31 cellular contexts compared by ENCODE assay signal in the genomic region with DNA sequence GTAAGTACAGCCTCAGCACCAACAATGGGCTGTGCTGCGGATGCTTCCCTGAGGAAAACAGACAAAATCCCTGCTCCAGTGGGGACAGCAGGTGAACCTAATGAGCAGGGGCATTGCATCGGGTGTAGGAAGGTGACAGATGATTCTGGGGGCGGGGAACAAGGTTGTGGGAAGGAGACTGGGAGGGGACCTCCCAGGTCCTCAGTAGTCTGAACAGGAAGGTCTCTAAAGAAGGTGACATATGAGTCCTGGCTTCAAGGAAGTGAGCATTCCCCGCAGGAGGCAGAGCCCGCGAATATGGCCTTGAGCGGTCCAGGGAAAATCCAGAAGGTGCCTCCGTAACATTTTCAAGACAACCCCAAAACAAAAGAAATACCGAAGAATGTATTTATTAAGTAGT. TPM values are rescaled to one million over a fixed set of nuclear protein-coding genes. Genes with fewer than 3 reads are reported as not detected.
"Had no signal": no experiment of that assay in that cellular context is flagged by ENCODE, and none has a peak within 500 bp of the region (broad histone marks: within the 10 kb centered on the region; RNA-seq: fewer than 3 reads in every experiment).

No MANE protein-coding gene starts in this region.

- H3K4me3 Mint-ChIP-seq: activated B cell treated with CpG ODN at 0.5 μM for 24 hours; activated T-cell treated with anti-CD3 and anti-CD28 coated beads, Interleukin-2, amount 50 U/mL, for 4 hours; activated T-helper 17 cell treated with anti-CD3 and anti-CD28 coated beads, Interleukin-2, amount 50 U/mL, for 72 hours; nephron; stimulated activated memory B cell treated with anti-CD40 and anti-IgM and Interleukin-4, amounts not matched to agents 10 μg/mL and 1 μg/mL and 100 μg/mL, for 72 hours; stimulated activated naive CD8-positive, alpha-beta T cell treated with anti-CD3 and anti-CD28 coated beads, Interleukin-15, amount 100 ng/mL, for 72 hours had no signal

- H3K4me1 Mint-ChIP-seq: activated B cell treated with CpG ODN at 0.5 μM for 24 hours; nephron; stimulated activated memory B cell treated with anti-CD40 and anti-IgM and Interleukin-4, amounts not matched to agents 10 μg/mL and 1 μg/mL and 100 μg/mL, for 72 hours had no signal

- H3K27ac Mint-ChIP-seq: activated B cell treated with CpG ODN at 0.5 μM for 24 hours; activated T-helper 17 cell treated with anti-CD3 and anti-CD28 coated beads, Interleukin-2, amount 50 U/mL, for 72 hours; nephron; stimulated activated memory B cell treated with anti-CD40 and anti-IgM and Interleukin-4, amounts not matched to agents 10 μg/mL and 1 μg/mL and 100 μg/mL, for 72 hours; stimulated activated naive CD8-positive, alpha-beta T cell treated with anti-CD3 and anti-CD28 coated beads, Interleukin-15, amount 100 ng/mL, for 72 hours had no signal

- ATAC-seq: activated T-cell treated with anti-CD3 and anti-CD28 coated beads, Interleukin-2, amount 50 U/mL, for 4 hours; activated T-helper 17 cell treated with anti-CD3 and anti-CD28 coated beads, Interleukin-2, amount 50 U/mL, for 72 hours; left lung; lower lobe of right lung; right lobe of liver; stimulated activated memory B cell treated with anti-CD40 and anti-IgM and Interleukin-4, amounts not matched to agents 10 μg/mL and 1 μg/mL and 100 μg/mL, for 72 hours; stimulated activated naive CD8-positive, alpha-beta T cell treated with anti-CD3 and anti-CD28 coated beads, Interleukin-15, amount 100 ng/mL, for 72 hours; upper lobe of right lung had no signal

- DNase-seq: activated B cell treated with CpG ODN at 0.5 μM for 24 hours; activated CD4-positive, alpha-beta T cell treated with anti-CD3 and anti-CD28 coated beads, Interleukin-2, amount 50 U/mL, for 1 hour; activated gamma-delta T cell treated with Interleukin-2 at 50 U/mL for 16 hours; activated naive CD4-positive, alpha-beta T cell treated with anti-CD3 and anti-CD28 coated beads, Interleukin-2, amount 50 U/mL, for 16 hours; activated T-cell treated with anti-CD3 and anti-CD28 coated beads, Interleukin-2, amount 50 U/mL, for 4 hours; amniotic stem cell; brain microvascular endothelial cell; head of caudate nucleus; hippocampal formation; left lung; lower lobe of right lung; mesendoderm; right lobe of liver; stimulated activated CD4-positive, alpha-beta T cell treated with anti-CD3 and anti-CD28 coated beads, Interleukin-12 subunit alpha, Interleukin-12 subunit beta, amount 100 ng/mL, for 4 hours; stimulated activated CD4-positive, alpha-beta T cell treated with anti-CD3 and anti-CD28 coated beads, Interleukin-4, amount 100 ng/mL, for 24 hours; stimulated activated naive CD8-positive, alpha-beta T cell treated with anti-CD3 and anti-CD28 coated beads, Interleukin-15, amount 100 ng/mL, for 72 hours; substantia nigra; T-helper 2 cell; upper lobe of right lung had no signal

RNA-seq across cellular contexts. Expression of a gene that starts 41.3 kb away (rescaled TPM):
- total RNA-seq: activated T-helper 17 cell treated with anti-CD3 and anti-CD28 coated beads, Interleukin-2, amount 50 U/mL, for 72 hours; progenitor cell of endocrine pancreas had no signal

RNA-seq across cellular contexts. Expression of a gene that starts 42.2 kb away (rescaled TPM):
- total RNA-seq: activated B cell treated with CpG ODN at 0.5 μM for 24 hours; activated T-cell treated with anti-CD3 and anti-CD28 coated beads, Interleukin-2, amount 50 U/mL, for 4 hours; activated T-helper 17 cell treated with anti-CD3 and anti-CD28 coated beads, Interleukin-2, amount 50 U/mL, for 72 hours; astrocyte; cardiac septum; chondrocyte; endothelial cell of umbilical vein; fibroblast of lung; fibroblast of villous mesenchyme; lower lobe of right lung; mucosa of gallbladder; osteocyte; progenitor cell of endocrine pancreas; right lobe of liver; upper lobe of right lung had no signal
